ENCODE assay signal across 10 cellular contexts in the genomic region with DNA sequence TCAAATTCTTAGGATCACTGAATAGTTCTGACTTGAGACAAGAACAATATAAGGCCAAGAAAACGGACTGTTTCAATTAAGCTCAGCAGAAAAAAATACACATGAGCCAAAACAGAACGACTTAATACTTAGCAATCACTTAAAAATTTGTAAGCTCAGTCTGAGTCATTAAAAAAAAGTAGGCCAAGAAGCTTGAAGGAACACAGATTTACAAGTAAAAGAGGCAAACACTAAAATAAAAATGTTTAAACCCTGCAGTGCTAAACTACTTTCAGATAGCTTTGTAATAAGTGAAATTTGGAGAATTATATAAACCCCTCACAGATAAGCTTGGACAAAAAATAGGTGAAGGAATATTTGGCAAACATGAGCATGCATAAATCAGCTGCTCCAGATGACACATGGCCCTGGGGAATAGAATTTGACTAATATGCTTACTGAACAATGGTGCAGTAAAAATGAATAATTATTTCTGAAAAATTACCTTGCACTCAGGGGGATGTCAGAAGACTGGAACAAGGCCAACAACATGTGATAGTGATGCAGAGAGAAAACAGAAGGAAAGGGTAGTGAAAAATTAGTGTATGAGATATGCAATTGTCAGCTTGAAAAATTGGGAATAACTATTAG. TPM values are rescaled to one million over a fixed set of nuclear protein-coding genes. Genes with fewer than 3 reads are reported as not detected.
DNase-seq lines count a peak whose midpoint lies in the region; ATAC-seq and TF ChIP-seq lines count a peak whose summit lies in the region.
"Had no signal": no experiment of that assay in that cellular context is flagged by ENCODE, and none has a peak within 500 bp of the region (broad histone marks: within the 10 kb centered on the region; RNA-seq: fewer than 3 reads in every experiment).

No MANE protein-coding gene starts in this region.

- no peak overlapping the region for H4K8ac ChIP-seq in neuronal stem cell (ENCODE audit: low read depth, low read length)

- H3K4me3 ChIP-seq in choroid plexus epithelial cell (ENCODE audit: low read depth, low read length) (no peak overlapping the region), neuronal stem cell (ENCODE audit: low read length in 2 of 2) (no peak overlapping the region)
- H3K4me3 ChIP-seq: cardiac muscle cell, HAP-1 had no signal

- H3K27me3 ChIP-seq in neuronal stem cell (ENCODE audit: control insufficient read depth in 3 of 3, insufficient read depth in 3 of 3, low read depth in 1 of 3, low read length in 3 of 3): peaks cover 0 to 4% (median 0%) of the 10 kb centered on the region in 3 experiments
- H3K27me3 ChIP-seq: cardiac muscle cell had no signal

- H3K79me1 ChIP-seq in neuronal stem cell (ENCODE audit: low read depth, low read length): no peaks in the 10 kb centered on the region

- peaks cover 0 to 3% of the 10 kb centered on the region in 2 donors for H3K4me1 ChIP-seq in neuronal stem cell (ENCODE audit: control insufficient read depth in 2 of 2, insufficient read depth in 1 of 2, low read depth in 1 of 2, low read length in 2 of 2)

- no peak overlapping the region for H3K4ac ChIP-seq in neuronal stem cell (ENCODE audit: low read length)

- no peak overlapping the region for H2BK12ac ChIP-seq in neuronal stem cell (ENCODE audit: low read length)

- no peak for TF ChIP-seq CTCF in choroid plexus epithelial cell (conservative IDR thresholded peaks at IDR 0.05; ENCODE audit: low read depth, low read length)

- no peak for ATAC-seq in GM21515 (IDR thresholded peaks at IDR 0.05; ENCODE audit: unreplicated experiment)
- no peak for ATAC-seq in GM18868 (IDR thresholded peaks at IDR 0.05; ENCODE audit: unreplicated experiment)

- no peak overlapping the region for H2AFZ ChIP-seq in neuronal stem cell (ENCODE audit: low read length)

- H3K23ac ChIP-seq in neuronal stem cell (ENCODE audit: low read depth, low read length, poor library complexity): no peak overlapping the region

- H2AK5ac ChIP-seq in neuronal stem cell (ENCODE audit: low read depth, low read length): no peak overlapping the region

- WGBS in neuronal stem cell (ENCODE audit: extremely low coverage in 2 of 2, insufficient read length in 2 of 2, insufficient replicate concordance in 1 of 2), 2 donors: no CpG with 5 or more reads among the region's 2 CpGs

- no peak overlapping the region for H3K14ac ChIP-seq in neuronal stem cell (ENCODE audit: low read length)

- H3K4me2 ChIP-seq in neuronal stem cell (ENCODE audit: insufficient read depth, low read length, poor library complexity, severe bottlenecking): no peak overlapping the region

- no peak overlapping the region for H2BK15ac ChIP-seq in neuronal stem cell (ENCODE audit: low read length)

- H3K18ac ChIP-seq in neuronal stem cell (ENCODE audit: low read length): no peak overlapping the region

- H2BK5ac ChIP-seq in neuronal stem cell (ENCODE audit: low read length): no peak overlapping the region

- peaks cover 0 to under 1% of the 10 kb centered on the region in 2 donors for H3K9me3 ChIP-seq in neuronal stem cell (replicated peaks in 1 of 2; ENCODE audit: control insufficient read depth in 2 of 2, insufficient read depth in 1 of 2, low read depth in 1 of 2, low read length in 2 of 2)
- H3K9me3 ChIP-seq: HAP-1 had no signal

- H3K27ac ChIP-seq in neuronal stem cell (replicated peaks; ENCODE audit: low read length): no peak overlapping the region
- H3K27ac ChIP-seq: cardiac muscle cell had no signal

- DNase-seq in COR-L47 (lab: John Stamatoyannopoulos, UW) (peak; percentile 84), NCI-H2081 (lab: John Stamatoyannopoulos, UW) (peak; percentile 50 to 72), choroid plexus epithelial cell (ENCODE audit: low read depth) (peak; percentile 91), non-pigmented ciliary epithelial cell (ENCODE audit: low read depth) (peak; percentile 82), T-helper 1 cell (no peak), neuronal stem cell (ENCODE audit: low spot score) (no peak)

- no peak overlapping the region for H4K91ac ChIP-seq in neuronal stem cell (ENCODE audit: low read depth, low read length, poor library complexity)

- no peak overlapping the region for H3K9ac ChIP-seq in neuronal stem cell (ENCODE audit: low read depth, low read length, poor library complexity)

- no peak overlapping the region for H2BK120ac ChIP-seq in neuronal stem cell (ENCODE audit: low read depth, low read length)

- no peaks in the 10 kb centered on the region for H3K36me3 ChIP-seq in neuronal stem cell (replicated peaks in 1 of 2; ENCODE audit: control insufficient read depth in 2 of 2, insufficient read depth in 2 of 2, low read length in 2 of 2)
- H3K36me3 ChIP-seq: cardiac muscle cell, HAP-1 had no signal

RNA-seq across cellular contexts. Expression of gene LNX1, which starts 49.6 kb away (rescaled TPM):
- polyA plus RNA-seq in neuronal stem cell (2013, experiment 1 of 2): 0.14 TPM
- polyA plus RNA-seq in neuronal stem cell (2013, experiment 2 of 2): 0.17 TPM

Comparison
In these comparisons a context has a peak if more than half of its experiments do, and no peak if none do; other contexts are left out.
1. DNase-seq: peak in COR-L47 (single experiment), NCI-H2081 (2 of 2), choroid plexus epithelial cell (single experiment) and non-pigmented ciliary epithelial cell (single experiment); none in T-helper 1 cell (0 of 5) and neuronal stem cell (single experiment).